ENCODE assay signal across 12 cellular contexts in the genomic region with DNA sequence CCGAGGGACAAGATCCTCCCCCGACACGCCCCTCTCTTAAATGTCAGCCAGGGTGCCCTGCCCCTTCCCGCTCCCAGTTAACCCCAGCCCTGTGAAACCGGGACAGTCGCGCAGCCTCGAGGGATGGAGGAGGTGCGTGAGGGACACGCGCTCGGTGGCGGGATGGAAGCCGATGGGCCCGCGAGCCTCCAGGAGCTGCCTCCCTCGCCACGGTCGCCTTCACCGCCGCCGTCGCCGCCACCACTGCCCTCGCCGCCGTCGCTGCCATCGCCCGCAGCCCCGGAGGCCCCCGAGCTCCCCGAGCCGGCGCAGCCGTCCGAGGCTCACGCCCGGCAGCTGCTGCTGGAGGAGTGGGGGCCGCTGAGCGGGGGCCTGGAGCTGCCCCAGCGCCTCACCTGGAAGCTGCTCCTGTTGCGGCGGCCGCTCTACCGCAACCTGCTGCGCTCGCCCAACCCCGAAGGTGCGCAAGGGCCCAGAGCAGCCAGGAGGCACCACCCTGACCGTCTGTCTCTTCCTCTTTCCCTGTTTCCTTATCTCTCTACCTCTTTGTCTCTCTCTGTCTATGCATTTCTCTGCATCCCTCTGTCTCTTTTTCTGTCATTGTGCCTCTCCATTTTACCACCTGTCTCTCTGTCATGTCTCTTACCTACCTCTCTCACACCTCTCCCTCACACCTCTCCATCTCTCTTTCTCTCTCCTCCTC. TPM values are rescaled to one million over a fixed set of nuclear protein-coding genes. Genes with fewer than 3 reads are reported as not detected.
DNase-seq lines count a peak whose midpoint lies in the region; ATAC-seq and TF ChIP-seq lines count a peak whose summit lies in the region.
"Had no signal": no experiment of that assay in that cellular context is flagged by ENCODE, and none has a peak within 500 bp of the region (broad histone marks: within the 10 kb centered on the region; RNA-seq: fewer than 3 reads in every experiment).

TSS of gene NCCRP1 (plus strand) at position 105 of the 703 bp plus-strand sequence. CDS start at position 124, 19 bp downstream.

- no peaks in the 10 kb centered on the region for H3K36me3 Mint-ChIP-seq in H9 (ENCODE audit: insufficient read depth in 1 of 3, low read depth in 3 of 3)
- peaks cover 1% of the 10 kb centered on the region for H3K36me3 Mint-ChIP-seq in chondrocyte (ENCODE audit: low read depth)
- peaks cover 6% of the 10 kb centered on the region for H3K36me3 Mint-ChIP-seq in natural killer cell treated with Interleukin-12 subunit alpha and Interleukin-12 subunit beta and Interleukin-15 and Interleukin-18, amount 100 ng/mL, for 72 hours

- H3K9ac ChIP-seq in H9 (ENCODE audit: extremely low read depth, insufficient read length, low read length): no peak within 1 kb of the TSS

- H3K27ac Mint-ChIP-seq in H9 (no peak within 1 kb of the TSS), chondrocyte (ENCODE audit: unreplicated experiment) (no peak within 1 kb of the TSS)
- H3K27ac Mint-ChIP-seq in natural killer cell treated with Interleukin-12 subunit alpha and Interleukin-12 subunit beta and Interleukin-15 and Interleukin-18, amount 100 ng/mL, for 72 hours: no peak within 1 kb of the TSS

- H2BK15ac ChIP-seq in H9 (ENCODE audit: low read depth, low read length): no peak within 1 kb of the TSS

- no peak for ATAC-seq in natural killer cell treated with Interleukin-12 subunit alpha and Interleukin-12 subunit beta and Interleukin-15 and Interleukin-18, amount 100 ng/mL, for 72 hours
- ATAC-seq: left lobe of liver had no signal

- no peak within 1 kb of the TSS for H3K4me3 ChIP-seq in MG63
- H3K4me3 ChIP-seq: tibial artery had no signal

- H3K23me2 ChIP-seq in H9 (ENCODE audit: insufficient read length, low read depth, low read length, poor library complexity, severe bottlenecking): peaks cover 7% of the 10 kb centered on the region

- H3K9me3 Mint-ChIP-seq in H9 (no peaks in the 10 kb centered on the region; a peak in 1 of 5 replicates), chondrocyte (ENCODE audit: low read depth) (no peaks in the 10 kb centered on the region)
- H3K9me3 Mint-ChIP-seq in natural killer cell treated with Interleukin-12 subunit alpha and Interleukin-12 subunit beta and Interleukin-15 and Interleukin-18, amount 100 ng/mL, for 72 hours: no peaks in the 10 kb centered on the region

- H3K23ac ChIP-seq in H9 (ENCODE audit: insufficient read length, low read depth, low read length): no peak within 1 kb of the TSS

- no peaks in the 10 kb centered on the region for H4K20me1 ChIP-seq in H9 (ENCODE audit: control insufficient read depth, insufficient read depth, insufficient read length)

- H3K4me1 Mint-ChIP-seq in H9 (peaks cover 14 to 39% of the 10 kb centered on the region in 2 experiments), chondrocyte (ENCODE audit: low read depth) (peaks cover 12% of the 10 kb centered on the region)
- peaks cover 7 to 10% of the 10 kb centered on the region in 2 donors for H3K4me1 Mint-ChIP-seq in natural killer cell treated with Interleukin-12 subunit alpha and Interleukin-12 subunit beta and Interleukin-15 and Interleukin-18, amount 100 ng/mL, for 72 hours (ENCODE audit: low read depth in 2 of 2)

- H3K27me3 ChIP-seq in H9 (ENCODE audit: insufficient read depth, low read length): peaks cover 7% of the 10 kb centered on the region; the same call in 1 of the 2 replicates
- peaks cover 3% of the 10 kb centered on the region; the same call in 1 of the 2 replicates for H3K27me3 ChIP-seq in MG63

- no peak within 1 kb of the TSS for H3K27ac ChIP-seq in H9 (ENCODE audit: insufficient read length, low read depth, low read length)
- H3K27ac ChIP-seq: 22Rv1, tibial artery had no signal

- no peak within 1 kb of the TSS for H4K5ac ChIP-seq in H9 (ENCODE audit: insufficient read length, low read depth, low read length)

- peak within 1 kb of the TSS; percentile 48 to 75 for H3K4me3 Mint-ChIP-seq in H9
- peak within 1 kb of the TSS; percentile 25 for H3K4me3 Mint-ChIP-seq in chondrocyte (ENCODE audit: unreplicated experiment)
- H3K4me3 Mint-ChIP-seq in natural killer cell treated with Interleukin-12 subunit alpha and Interleukin-12 subunit beta and Interleukin-15 and Interleukin-18, amount 100 ng/mL, for 72 hours: peak within 1 kb of the TSS; percentile 63

- H4K91ac ChIP-seq in H9 (ENCODE audit: insufficient read length, low read depth, low read length): no peak within 1 kb of the TSS

- peak within 1 kb of the TSS; percentile 48 for H3K4me2 ChIP-seq in H9 (ENCODE audit: insufficient read depth, insufficient read length, low read length)

- H2BK20ac ChIP-seq in H9 (ENCODE audit: low read depth, low read length, poor library complexity, severe bottlenecking): no peak within 1 kb of the TSS

- no peak within 1 kb of the TSS for H3K14ac ChIP-seq in H9 (ENCODE audit: insufficient read depth, low read length)

- no peak within 1 kb of the TSS for H2BK120ac ChIP-seq in H9 (ENCODE audit: low read depth, low read length, poor library complexity, severe bottlenecking)

- H3K79me1 ChIP-seq in H9 (ENCODE audit: insufficient read depth, low read depth, low read length, poor library complexity, severe bottlenecking): no peaks in the 10 kb centered on the region

- H3K27me3 Mint-ChIP-seq in H9 (ENCODE audit: low read depth): peaks cover 78% of the 10 kb centered on the region
- H3K27me3 Mint-ChIP-seq in chondrocyte (ENCODE audit: low read depth): peaks cover 58% of the 10 kb centered on the region
- H3K27me3 Mint-ChIP-seq in natural killer cell treated with Interleukin-12 subunit alpha and Interleukin-12 subunit beta and Interleukin-15 and Interleukin-18, amount 100 ng/mL, for 72 hours: peaks cover 42 to 50% of the 10 kb centered on the region in 2 donors

- no CpG with 5 or more reads among the region's 51 CpGs for WGBS in H9 (ENCODE audit: extremely low coverage, insufficient read length, low lambda C conversion rate)

- no peak within 1 kb of the TSS for H3T11ph ChIP-seq in H9 (ENCODE audit: low read length)

- H3K36me3 ChIP-seq in MG63: no peaks in the 10 kb centered on the region
- H3K36me3 ChIP-seq: tibial artery had no signal

- no peak for TF ChIP-seq CTCF in H9 (conservative IDR thresholded peaks at IDR 0.05)
- TF ChIP-seq CTCF in chondrocyte (IDR thresholded peaks at IDR 0.05): no peak

- H3K56ac ChIP-seq in H9 (ENCODE audit: insufficient read length, low read depth, low read length): no peak within 1 kb of the TSS

- H3K18ac ChIP-seq in H9 (ENCODE audit: insufficient read length, low read depth, low read length): no peak within 1 kb of the TSS

- H3K79me2 ChIP-seq in H9 (ENCODE audit: insufficient read depth, low read length): no peaks in the 10 kb centered on the region

- no peaks in the 10 kb centered on the region for H3K9me3 ChIP-seq in H9 (ENCODE audit: control insufficient read depth, low read depth, low read length)
- no peaks in the 10 kb centered on the region for H3K9me3 ChIP-seq in MG63
- H3K9me3 ChIP-seq: tibial artery had no signal

- H3K4ac ChIP-seq in H9 (ENCODE audit: low read depth, low read length): no peak within 1 kb of the TSS

- no peak within 1 kb of the TSS for H2BK12ac ChIP-seq in H9 (ENCODE audit: insufficient read length, low read depth, low read length)

- DNase-seq in DMS 273 (lab: John Stamatoyannopoulos, UW; ENCODE audit: unreplicated experiment) (peak; percentile 50), DMS 273 treated with DMSO at 0.1 percent for 48 hours (lab: John Stamatoyannopoulos, UW) (no peak), H9 (peak; percentile 71), chondrocyte (ENCODE audit: low spot score) (no peak), MG63 (no peak), NCI-H446 (lab: John Stamatoyannopoulos, UW) (no peak), NCI-H2081 (lab: John Stamatoyannopoulos, UW) (no peak)
- DNase-seq in natural killer cell treated with Interleukin-12 subunit alpha and Interleukin-12 subunit beta and Interleukin-15 and Interleukin-18, amount 100 ng/mL, for 72 hours (ENCODE audit: low spot score): no peak
- DNase-seq: Kasumi-1, tibial artery had no signal

- H4K8ac ChIP-seq in H9 (replicated peaks; ENCODE audit: insufficient read length, low read depth, low read length): no peak within 1 kb of the TSS

- no peak within 1 kb of the TSS for H2AK5ac ChIP-seq in H9 (ENCODE audit: insufficient read length, low read length)

- H2BK5ac ChIP-seq in H9 (ENCODE audit: insufficient read length, low read length): no peak within 1 kb of the TSS

- no peak within 1 kb of the TSS for H2AFZ ChIP-seq in H9 (ENCODE audit: low read length)

- H3K4me1 ChIP-seq in H9 (ENCODE audit: insufficient read depth, low read length): no peaks in the 10 kb centered on the region

RNA-seq across cellular contexts. Expression of gene NCCRP1, which starts in this region (rescaled TPM):
- total RNA-seq in H9 (2021) (1.9 and 2.7 TPM in 2 replicates), chondrocyte (not detected in 3 replicates)
- total RNA-seq in natural killer cell treated with Interleukin-12 subunit alpha and Interleukin-12 subunit beta and Interleukin-15 and Interleukin-18, amount 100 ng/mL, for 72 hours: not detected
- not detected in 2 replicates for total RNA-seq in MG63 (2014; rRNA removed; shearing (Covaris generic); ENCODE audit: low replicate concordance)

Comparison
In these comparisons a context has a peak if more than half of its experiments do, and no peak if none do; other contexts are left out.
1. DNase-seq: peak in DMS 273 (single experiment) and H9 (single experiment); none in DMS 273 treated with DMSO at 0.1 percent for 48 hours (single experiment), chondrocyte (single experiment), natural killer cell treated with Interleukin-12 subunit alpha and Interleukin-12 subunit beta and Interleukin-15 and Interleukin-18, amount 100 ng/mL, for 72 hours (single experiment), MG63 (single experiment), NCI-H446 (0 of 2) and NCI-H2081 (0 of 2).
2. Peak in every context shown above with its lines, with median percentiles within 50 percentile points of each other: H3K4me3 Mint-ChIP-seq.